Comparison of ENCODE assay signal across 1 cellular context in the genomic region with DNA sequence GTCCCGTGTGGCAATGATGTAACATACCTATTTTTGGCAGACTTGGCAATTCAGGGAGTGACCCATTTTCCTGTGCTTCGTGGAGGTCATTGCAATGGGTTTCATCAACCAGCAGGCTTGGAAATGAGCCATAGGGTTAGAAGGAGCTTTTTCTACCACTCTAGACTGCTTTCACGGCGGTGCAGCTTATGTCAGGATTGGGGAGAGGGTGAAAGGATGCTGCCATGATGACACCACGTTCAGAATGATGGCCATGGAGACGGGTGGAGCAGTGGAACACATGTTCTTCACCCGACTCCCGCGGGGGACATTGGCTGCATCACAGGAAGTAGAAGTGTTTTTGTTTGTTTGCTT.
TF ChIP-seq lines count a peak whose summit lies in the region.

No MANE protein-coding gene starts in this region.

TF ChIP-seq in HEK293, 187 proteins besides CTCF, POLR2A, EP300 and RAD21 (continued from another document):
- TF ChIP-seq, protein P1, sequence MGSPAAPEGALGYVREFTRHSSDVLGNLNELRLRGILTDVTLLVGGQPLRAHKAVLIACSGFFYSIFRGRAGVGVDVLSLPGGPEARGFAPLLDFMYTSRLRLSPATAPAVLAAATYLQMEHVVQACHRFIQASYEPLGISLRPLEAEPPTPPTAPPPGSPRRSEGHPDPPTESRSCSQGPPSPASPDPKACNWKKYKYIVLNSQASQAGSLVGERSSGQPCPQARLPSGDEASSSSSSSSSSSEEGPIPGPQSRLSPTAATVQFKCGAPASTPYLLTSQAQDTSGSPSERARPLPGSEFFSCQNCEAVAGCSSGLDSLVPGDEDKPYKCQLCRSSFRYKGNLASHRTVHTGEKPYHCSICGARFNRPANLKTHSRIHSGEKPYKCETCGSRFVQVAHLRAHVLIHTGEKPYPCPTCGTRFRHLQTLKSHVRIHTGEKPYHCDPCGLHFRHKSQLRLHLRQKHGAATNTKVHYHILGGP (tag by site-specific recombination; IDR thresholded peaks at IDR 0.05): peak; percentile 52; the same call in 1 of the 2 replicates
- TF ChIP-seq ZSCAN18 (tag by site-specific recombination; IDR thresholded peaks at IDR 0.05) (peak; percentile 82; the same call in 1 of the 2 replicates), ZNF830 (tag by site-specific recombination; IDR thresholded peaks at IDR 0.05; ENCODE audit: low read depth) (no peak), ZNF426 (tag by site-specific recombination; IDR thresholded peaks at IDR 0.05) (no peak), ZFP69B (tag by site-specific recombination; IDR thresholded peaks at IDR 0.05) (peak; percentile 68), ZNF660 (tag by site-specific recombination; IDR thresholded peaks at IDR 0.05) (peak; percentile 98; the same call in 1 of the 2 replicates), ZBTB44 (tag by site-specific recombination; IDR thresholded peaks at IDR 0.05) (no peak), YY2 (tag by site-specific recombination; IDR thresholded peaks at IDR 0.05) (0 out of 2 replicates have a peak, but pooled peaks have one; percentile 52), ZNF26 (tag by site-specific recombination; IDR thresholded peaks at IDR 0.05) (no peak), ZNF311 (tag by site-specific recombination; IDR thresholded peaks at IDR 0.05; ENCODE audit: borderline replicate concordance) (no peak), HOXD13 (CRISPR knock-in tag; IDR thresholded peaks at IDR 0.05; ENCODE audit: borderline replicate concordance) (no peak), ZNF571 (tag by site-specific recombination; IDR thresholded peaks at IDR 0.05) (no peak), ZNF394 (tag by site-specific recombination; IDR thresholded peaks at IDR 0.05; ENCODE audit: borderline replicate concordance) (peak; percentile 54; the same call in 1 of the 2 replicates), ZNF423 (tag by site-specific recombination; IDR thresholded peaks at IDR 0.05) (no peak), ZNF48 (tag by site-specific recombination; IDR thresholded peaks at IDR 0.05) (no peak)
- TF ChIP-seq, protein P2, sequence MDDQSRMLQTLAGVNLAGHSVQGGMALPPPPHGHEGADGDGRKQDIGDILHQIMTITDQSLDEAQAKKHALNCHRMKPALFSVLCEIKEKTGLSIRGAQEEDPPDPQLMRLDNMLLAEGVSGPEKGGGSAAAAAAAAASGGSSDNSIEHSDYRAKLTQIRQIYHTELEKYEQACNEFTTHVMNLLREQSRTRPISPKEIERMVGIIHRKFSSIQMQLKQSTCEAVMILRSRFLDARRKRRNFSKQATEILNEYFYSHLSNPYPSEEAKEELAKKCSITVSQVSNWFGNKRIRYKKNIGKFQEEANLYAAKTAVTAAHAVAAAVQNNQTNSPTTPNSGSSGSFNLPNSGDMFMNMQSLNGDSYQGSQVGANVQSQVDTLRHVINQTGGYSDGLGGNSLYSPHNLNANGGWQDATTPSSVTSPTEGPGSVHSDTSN (CRISPR knock-in tag; IDR thresholded peaks at IDR 0.05): no peak
- TF ChIP-seq, protein P3, sequence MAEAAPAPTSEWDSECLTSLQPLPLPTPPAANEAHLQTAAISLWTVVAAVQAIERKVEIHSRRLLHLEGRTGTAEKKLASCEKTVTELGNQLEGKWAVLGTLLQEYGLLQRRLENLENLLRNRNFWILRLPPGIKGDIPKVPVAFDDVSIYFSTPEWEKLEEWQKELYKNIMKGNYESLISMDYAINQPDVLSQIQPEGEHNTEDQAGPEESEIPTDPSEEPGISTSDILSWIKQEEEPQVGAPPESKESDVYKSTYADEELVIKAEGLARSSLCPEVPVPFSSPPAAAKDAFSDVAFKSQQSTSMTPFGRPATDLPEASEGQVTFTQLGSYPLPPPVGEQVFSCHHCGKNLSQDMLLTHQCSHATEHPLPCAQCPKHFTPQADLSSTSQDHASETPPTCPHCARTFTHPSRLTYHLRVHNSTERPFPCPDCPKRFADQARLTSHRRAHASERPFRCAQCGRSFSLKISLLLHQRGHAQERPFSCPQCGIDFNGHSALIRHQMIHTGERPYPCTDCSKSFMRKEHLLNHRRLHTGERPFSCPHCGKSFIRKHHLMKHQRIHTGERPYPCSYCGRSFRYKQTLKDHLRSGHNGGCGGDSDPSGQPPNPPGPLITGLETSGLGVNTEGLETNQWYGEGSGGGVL (tag by site-specific recombination; IDR thresholded peaks at IDR 0.05): peak; percentile 84; the same call in 1 of the 2 replicates
